In the genomic region with DNA sequence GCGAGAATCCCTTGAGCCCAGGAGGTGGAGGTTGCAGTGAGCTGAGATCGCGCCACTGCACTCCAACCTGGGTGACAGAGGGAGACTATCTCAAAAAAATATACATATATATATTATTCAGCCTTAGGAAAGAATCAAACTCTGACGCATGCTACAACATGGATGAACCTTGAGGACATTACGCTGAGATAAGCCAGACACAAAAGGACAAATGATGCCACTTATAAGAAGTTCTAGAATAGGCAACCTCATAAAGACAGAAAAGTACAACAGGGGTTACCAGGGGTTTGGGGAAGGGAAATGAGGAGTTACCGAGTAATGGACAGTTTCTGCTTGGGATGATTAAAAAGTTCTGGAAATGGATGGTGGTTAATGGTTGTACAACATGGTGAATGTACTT, we compare ENCODE assay signal across 8 cellular contexts. TPM values are rescaled to one million over a fixed set of nuclear protein-coding genes. Genes with fewer than 3 reads are reported as not detected.
DNase-seq lines count a peak whose midpoint lies in the region; ATAC-seq and TF ChIP-seq lines count a peak whose summit lies in the region.

No MANE protein-coding gene starts in this region.

- H3K9me3 ChIP-seq in DND-41 (ENCODE audit: insufficient read depth, low read length, severe bottlenecking), result no peaks in the 10 kb centered on the region
- H3K9me3 ChIP-seq in esophagus (ENCODE audit: control insufficient read depth in 2 of 2, insufficient read depth in 1 of 2, low read depth in 1 of 2, low read length in 1 of 2), result no peaks in the 10 kb centered on the region
- H3K9me3 ChIP-seq in parathyroid adenoma (ENCODE audit: control insufficient read depth, low read length), result no peaks in the 10 kb centered on the region

- no peaks in the 10 kb centered on the region; the same call in 1 of the 2 replicates for H4K20me1 ChIP-seq in DND-41 (ENCODE audit: insufficient read depth, low read length)

- no peak for ATAC-seq in DND-41 (ENCODE audit: insufficient read depth, low read depth)

- H3K4me3 ChIP-seq in DND-41 (ENCODE audit: low read depth in 1 of 2, low read length in 2 of 2) (peak overlapping the region; percentile 85 to 98), esophagus (ENCODE audit: low read depth in 1 of 2, low read length in 2 of 2) (peak overlapping the region; percentile 95 to 97), parathyroid adenoma (ENCODE audit: low read depth, low read length) (peak overlapping the region; percentile 96)

- H3K4me1 ChIP-seq in DND-41 (ENCODE audit: insufficient read depth, low read length) (peaks cover 21% of the 10 kb centered on the region), esophagus (ENCODE audit: control insufficient read depth in 2 of 2, insufficient read depth in 2 of 2, low read length in 1 of 2) (peaks cover 0 to 5% of the 10 kb centered on the region in 2 donors), parathyroid adenoma (peaks cover 12% of the 10 kb centered on the region)

- peak overlapping the region; percentile 88 for H3K9ac ChIP-seq in DND-41 (ENCODE audit: low read depth, low read length)
- peak overlapping the region; percentile 85 for H3K9ac ChIP-seq in parathyroid adenoma

- DNase-seq in DND-41 (no peak), RKO (ENCODE audit: low spot score) (peak; percentile 6), foreskin melanocyte (no peak), SHP77 treated with DMSO at 0.1 percent for 48 hours (lab: John Stamatoyannopoulos, UW) (no peak), NCI-H526 treated with DMSO at 0.1 percent for 48 hours (lab: John Stamatoyannopoulos, UW) (no peak), head of caudate nucleus (no peak)

- H3K4me2 ChIP-seq in DND-41 (ENCODE audit: insufficient read depth, low read length) (peak overlapping the region; percentile 96), parathyroid adenoma (ENCODE audit: low read length) (peak overlapping the region; percentile 71)

- intact Hi-C loops in head of caudate nucleus (cut with DNase I), result loop anchor here (5.0 kb wide), 2 partner anchors 59 to 101 kb away; a partner anchor contains a TSS

- H3K79me2 ChIP-seq in DND-41 (ENCODE audit: insufficient read depth, low read length), result peaks cover 24% of the 10 kb centered on the region
- H3K79me2 ChIP-seq in parathyroid adenoma, result peaks cover 8% of the 10 kb centered on the region

- peaks cover 41% of the 10 kb centered on the region for H3K36me3 ChIP-seq in DND-41 (ENCODE audit: insufficient read depth, low read length)
- peaks cover 11 to 15% of the 10 kb centered on the region in 2 donors for H3K36me3 ChIP-seq in esophagus (ENCODE audit: control insufficient read depth in 2 of 2, insufficient read depth in 2 of 2, low read length in 1 of 2)
- no peaks in the 10 kb centered on the region for H3K36me3 ChIP-seq in parathyroid adenoma (ENCODE audit: control insufficient read depth, insufficient read depth, low read length)

- H3K27ac ChIP-seq in DND-41 (ENCODE audit: low read length), result peak overlapping the region; percentile 98
- peak overlapping the region in 1 of 2 donors; percentile 93 for H3K27ac ChIP-seq in esophagus (ENCODE audit: low read depth in 2 of 2, low read length in 1 of 2)
- peak overlapping the region; percentile 92 for H3K27ac ChIP-seq in parathyroid adenoma

- H2AFZ ChIP-seq in DND-41 (ENCODE audit: low read depth, low read length) (peak overlapping the region; percentile 98), parathyroid adenoma (peak overlapping the region; percentile 98)

- no peaks in the 10 kb centered on the region for H3K27me3 ChIP-seq in DND-41 (ENCODE audit: insufficient read depth, low read length, poor library complexity)
- no peaks in the 10 kb centered on the region for H3K27me3 ChIP-seq in esophagus (ENCODE audit: control insufficient read depth in 1 of 2, insufficient read depth in 2 of 2, low read length in 2 of 2)
- H3K27me3 ChIP-seq in parathyroid adenoma (ENCODE audit: control insufficient read depth, insufficient read depth, low read length), result no peaks in the 10 kb centered on the region

- TF ChIP-seq CTCF in DND-41 (IDR thresholded peaks at IDR 0.05; ENCODE audit: borderline replicate concordance, extremely low read depth, low read length, poor library complexity, severe bottlenecking) (no peak), parathyroid adenoma (IDR thresholded peaks at IDR 0.05) (no peak)

- WGBS in esophagus, 2 donors, result 47 to 54% methylated on average over 6 of the region's 6 CpGs

RNA-seq across cellular contexts. Expression of a gene that starts 0.7 kb away (rescaled TPM):
- polyA plus RNA-seq in esophagus, result 10 to 100 TPM; 59.0 to 82.0 TPM

RNA-seq across cellular contexts. Expression of a gene that starts 59.0 kb away (rescaled TPM):
- 10 to 100 TPM in 1 of 2 donors, 1 to 10 TPM in 1; 9.2 to 11.2 TPM for polyA plus RNA-seq in esophagus
